Comparison of ENCODE assay signal across 19 cellular contexts in genomic region chr3:66338927-66339326, GRCh38.
DNase-seq lines count a peak whose midpoint lies in the region; ATAC-seq and TF ChIP-seq lines count a peak whose summit lies in the region.
"Had no signal": no experiment of that assay in that cellular context is flagged by ENCODE, and none has a peak within 500 bp of the region (broad histone marks: within the 10 kb centered on the region; RNA-seq: fewer than 3 reads in every experiment).

No MANE protein-coding gene starts in this region.

- TF ChIP-seq CTCF in AG09309 (IDR thresholded peaks at IDR 0.05; ENCODE audit: control insufficient read depth, insufficient read depth, low read depth, low read length, missing control alignments): no peak
- no peak for TF ChIP-seq CTCF in fibroblast of the aortic adventitia (IDR thresholded peaks at IDR 0.05; ENCODE audit: insufficient read depth, low read length)

- ATAC-seq in HG02678 (IDR thresholded peaks at IDR 0.05; ENCODE audit: unreplicated experiment) (no peak), HG03139 (IDR thresholded peaks at IDR 0.05; ENCODE audit: unreplicated experiment) (no peak)
- ATAC-seq: A549; activated CD8-positive, alpha-beta T cell treated with anti-CD3 and anti-CD28 coated beads, Interleukin-2, amount 10 ng/mL, durations not matched to agents 7 days and 5 days; K562 had no signal

- H3K4me3 ChIP-seq in AG09309 (ENCODE audit: control insufficient read depth, low read depth, low read length) (no peak overlapping the region), fibroblast of the aortic adventitia (ENCODE audit: low read depth, low read length) (no peak overlapping the region)
- H3K4me3 ChIP-seq: A549; BLaER1 treated with 17β-estradiol and CSF1 and Interleukin-3, amounts not matched to agents 10 nM and 100 nM; K562 had no signal

- DNase-seq in AG09309 (ENCODE audit: low read depth) (peak; percentile 29), HT1080 (ENCODE audit: low read depth) (peak; percentile 41), brain pericyte (ENCODE audit: low read depth, low spot score) (peak; percentile 29), fibroblast of the aortic adventitia (ENCODE audit: low read depth) (peak; percentile 71)
- no peak for DNase-seq in activated naive CD4-positive, alpha-beta T cell treated with Interleukin-2 at 50 U/mL for 16 hours
- DNase-seq in activated CD8-positive, alpha-beta memory T cell treated with anti-CD3 and anti-CD28 coated beads for 24 hours: no peak
- DNase-seq: activated CD4-positive, CD25-positive, alpha-beta regulatory T cell treated with anti-CD3 and anti-CD28 coated beads, Interleukin-2, amount 50 U/mL, for 72 hours; activated CD8-positive, alpha-beta T cell treated with anti-CD3 and anti-CD28 coated beads, Interleukin-2, amount 10 ng/mL, durations not matched to agents 7 days and 5 days; activated naive CD4-positive, alpha-beta T cell treated with anti-CD3 and anti-CD28 coated beads, Interleukin-2, amount 10 ng/mL, durations not matched to agents 7 days and 5 days; activated T-cell treated with anti-CD3 and anti-CD28 coated beads, Interleukin-2, amount 50 U/mL, for 24 hours; aorta; kidney; NCI-H69; substantia nigra had no signal

Comparison
In these comparisons a context has a peak if more than half of its experiments do, and no peak if none do; other contexts are left out.
1. DNase-seq: peak in AG09309 (single experiment), HT1080 (single experiment), brain pericyte (single experiment) and fibroblast of the aortic adventitia (single experiment); none in activated naive CD4-positive, alpha-beta T cell treated with Interleukin-2 at 50 U/mL for 16 hours (single experiment) and activated CD8-positive, alpha-beta memory T cell treated with anti-CD3 and anti-CD28 coated beads for 24 hours (single experiment).